ENCODE assay signal across 21 cellular contexts in genomic region chr2:8957593-8957992, GRCh38.
"Had no signal": no experiment of that assay in that cellular context is flagged by ENCODE, and none has a peak within 500 bp of the region (broad histone marks: within the 10 kb centered on the region; RNA-seq: fewer than 3 reads in every experiment).

No MANE protein-coding gene starts in this region.

- H3K27ac ChIP-seq: coronary artery, lower lobe of right lung, neural progenitor cell, sigmoid colon, thoracic aorta, upper lobe of left lung had no signal

- H3K4me2 ChIP-seq: neural progenitor cell, smooth muscle cell had no signal

- ATAC-seq: left lobe of liver; lower lobe of right lung; naive thymus-derived CD4-positive, alpha-beta T cell; stimulated activated memory B cell treated with anti-CD40 and anti-IgM and Interleukin-4, amounts not matched to agents 10 μg/mL and 1 μg/mL and 100 μg/mL, for 72 hours had no signal

- H3K4me1 ChIP-seq: neural progenitor cell, sigmoid colon had no signal

- H3K9ac ChIP-seq: neural progenitor cell had no signal

- H3K36me3 ChIP-seq: lower lobe of right lung, sigmoid colon had no signal

- DNase-seq: activated B cell treated with CpG ODN at 0.5 μM for 24 hours; activated CD4-positive, alpha-beta T cell treated with anti-CD3 and anti-CD28 coated beads for 4 hours; activated CD4-positive, alpha-beta T cell treated with anti-CD3 and anti-CD28 coated beads, Interleukin-2, amount 50 U/mL, for 48 hours; activated naive CD4-positive, alpha-beta T cell treated with Interleukin-2 at 50 U/mL for 16 hours; activated naive CD8-positive, alpha-beta T cell treated with anti-CD3 and anti-CD28 coated beads for 36 hours; activated T-cell treated with anti-CD3 and anti-CD28 coated beads, Interleukin-2, amount 50 U/mL, for 48 hours; erythroblast; foreskin fibroblast; lower lobe of right lung; naive thymus-derived CD4-positive, alpha-beta T cell; retina; sigmoid colon; stimulated activated CD4-positive, alpha-beta T cell treated with anti-CD3 and anti-CD28 coated beads, Interleukin-15, amount 100 ng/mL, for 24 hours; T1000; upper lobe of left lung had no signal

- H2AFZ ChIP-seq: neural progenitor cell had no signal

- H3K27me3 ChIP-seq: neural progenitor cell, sigmoid colon, upper lobe of left lung had no signal

- H3K4me3 ChIP-seq: coronary artery, lower lobe of right lung, neural progenitor cell, sigmoid colon, smooth muscle cell, thoracic aorta, upper lobe of left lung had no signal
